24 cellular contexts compared by ENCODE assay signal in genomic region chr2:134183679-134184078, GRCh38.
DNase-seq lines count a peak whose midpoint lies in the region; ATAC-seq and TF ChIP-seq lines count a peak whose summit lies in the region.
"Had no signal": no experiment of that assay in that cellular context is flagged by ENCODE, and none has a peak within 500 bp of the region (broad histone marks: within the 10 kb centered on the region; RNA-seq: fewer than 3 reads in every experiment).

No MANE protein-coding gene starts in this region.

- peak overlapping the region; percentile 67 for H3K9ac ChIP-seq in MM.1S (ENCODE audit: low read length)

- no peak for ATAC-seq in CD4-positive, alpha-beta T cell (ENCODE audit: poor library complexity)
- no peak for ATAC-seq in HG02938 (IDR thresholded peaks at IDR 0.05; ENCODE audit: unreplicated experiment)
- ATAC-seq in GM18858 (IDR thresholded peaks at IDR 0.05; ENCODE audit: unreplicated experiment): no peak
- ATAC-seq: Right ventricle myocardium inferior had no signal

- no peaks in the 10 kb centered on the region for H3K27me3 Mint-ChIP-seq in CD4-positive, alpha-beta T cell
- H3K27me3 Mint-ChIP-seq: activated naive CD8-positive, alpha-beta T cell treated with anti-CD3 and anti-CD28 coated beads for 36 hours; type B pancreatic cell had no signal

- peaks cover 90% of the 10 kb centered on the region for H3K79me2 ChIP-seq in MM.1S (ENCODE audit: low read length)

- no peaks in the 10 kb centered on the region for H3K9me3 Mint-ChIP-seq in CD4-positive, alpha-beta T cell
- H3K9me3 Mint-ChIP-seq: activated naive CD8-positive, alpha-beta T cell treated with anti-CD3 and anti-CD28 coated beads for 36 hours; activated T-helper 2 cell treated with anti-CD3 and anti-CD28 coated beads, Interferon-gamma antibody, Interleukin-2, Interleukin-4, amounts not matched to agents 10 μg/mL and 5 μg/mL and 100 μg/mL, durations not matched to agents 14 hours and 24 hours and 36 hours had no signal

- H2AFZ ChIP-seq in MM.1S (ENCODE audit: low read length): no peak overlapping the region

- DNase-seq in CD4-positive, alpha-beta T cell: no peak
- DNase-seq in MM.1S (peak; percentile 85), dorsolateral prefrontal cortex (peak in 9 of 10 donors; percentile 44 to 86 (median 74)), posterior cingulate gyrus (peak in 9 of 10 donors; percentile 21 to 95 (median 72)), right atrium auricular region (ENCODE audit: low spot score) (no peak)
- DNase-seq: activated CD4-positive, alpha-beta T cell treated with anti-CD3 and anti-CD28 coated beads, Interleukin-2, amount 50 U/mL, for 1 hour; activated naive CD8-positive, alpha-beta T cell treated with anti-CD3 and anti-CD28 coated beads for 36 hours; dermis blood vessel endothelial cell; GOT3; IMR-90; left ventricle myocardium inferior; mesendoderm; NCI-H1092; NCI-H187; NCI-H2171; NCI-H510A; OCI-M1; WERI-Rb-1 had no signal

- H3K4me1 ChIP-seq in MM.1S (ENCODE audit: low read length) (peaks cover 75% of the 10 kb centered on the region), right atrium auricular region (peaks cover 0 to 59% of the 10 kb centered on the region in 2 donors)

- no peaks in the 10 kb centered on the region for H3K27me3 ChIP-seq in CD4-positive, alpha-beta T cell (ENCODE audit: control insufficient read depth, insufficient read depth, low read length)
- no peaks in the 10 kb centered on the region for H3K27me3 ChIP-seq in MM.1S (replicated peaks; ENCODE audit: insufficient read depth, low read length)
- no peaks in the 10 kb centered on the region for H3K27me3 ChIP-seq in dorsolateral prefrontal cortex
- no peaks in the 10 kb centered on the region for H3K27me3 ChIP-seq in right atrium auricular region

- peaks cover 7% of the 10 kb centered on the region for H3K36me3 Mint-ChIP-seq in CD4-positive, alpha-beta T cell (ENCODE audit: low read depth)

- H3F3A ChIP-seq in MM.1S (ENCODE audit: insufficient read depth, low read length): peaks cover 44% of the 10 kb centered on the region

- no peak overlapping the region for H3K27ac ChIP-seq in CD4-positive, alpha-beta T cell (ENCODE audit: low read depth, low read length)
- H3K27ac ChIP-seq in MM.1S (ENCODE audit: low read length) (peak overlapping the region; percentile 99), dorsolateral prefrontal cortex (peak overlapping the region in 7 of 59 donors; percentile 13 to 54 (median 23)), right atrium auricular region (no peak overlapping the region)
- H3K27ac ChIP-seq: left ventricle myocardium inferior, skin epidermis, WERI-Rb-1 had no signal

- peak overlapping the region; percentile 87 for H3K4me2 ChIP-seq in MM.1S (ENCODE audit: low read depth, low read length)

- no peaks in the 10 kb centered on the region for H3K9me2 ChIP-seq in MM.1S (replicated peaks; ENCODE audit: insufficient read depth, low read length)

- H3K9me3 ChIP-seq in CD4-positive, alpha-beta T cell (ENCODE audit: control insufficient read depth, low read length): no peaks in the 10 kb centered on the region
- no peaks in the 10 kb centered on the region for H3K9me3 ChIP-seq in MM.1S (replicated peaks; ENCODE audit: insufficient read depth, low read length)
- H3K9me3 ChIP-seq in right atrium auricular region: no peaks in the 10 kb centered on the region
- H3K9me3 ChIP-seq: left ventricle myocardium inferior had no signal

- intact Hi-C loops in CD4-positive, alpha-beta T cell (cut with DNase I, micrococcal nuclease): loop anchor here in 1 of 2 experiments (5.0 kb wide), 1 partner anchor 34 kb away; no protein-coding TSS in a partner anchor
- intact Hi-C loops in dorsolateral prefrontal cortex (cut with DNase I) (no loop called here), posterior cingulate gyrus (cut with DNase I) (no loop called here)

- H3K36me3 ChIP-seq in MM.1S (replicated peaks; ENCODE audit: insufficient read depth, low read length) (0 out of 2 replicates have a peak, but pooled peaks cover 4% of the 10 kb centered on the region), right atrium auricular region (no peaks in the 10 kb centered on the region)
- H3K36me3 ChIP-seq: WERI-Rb-1 had no signal

- peak overlapping the region; percentile 80 for H3K27ac Mint-ChIP-seq in CD4-positive, alpha-beta T cell
- H3K27ac Mint-ChIP-seq: activated naive CD8-positive, alpha-beta T cell treated with anti-CD3 and anti-CD28 coated beads for 36 hours; activated T-helper 2 cell treated with anti-CD3 and anti-CD28 coated beads, Interferon-gamma antibody, Interleukin-2, Interleukin-4, amounts not matched to agents 10 μg/mL and 5 μg/mL and 100 μg/mL, durations not matched to agents 14 hours and 24 hours and 36 hours; type B pancreatic cell had no signal

- H3K4me3 ChIP-seq in MM.1S (ENCODE audit: low read length): peak overlapping the region; percentile 22
- H3K4me3 ChIP-seq in dorsolateral prefrontal cortex: no peak overlapping the region
- H3K4me3 ChIP-seq in right atrium auricular region: no peak overlapping the region
- H3K4me3 ChIP-seq: left ventricle myocardium inferior, skin epidermis had no signal

- peaks cover 98% of the 10 kb centered on the region for H3K4me1 Mint-ChIP-seq in CD4-positive, alpha-beta T cell (ENCODE audit: low read depth)

- H3K4me3 Mint-ChIP-seq in CD4-positive, alpha-beta T cell: peak overlapping the region; percentile 62
- H3K4me3 Mint-ChIP-seq: activated naive CD8-positive, alpha-beta T cell treated with anti-CD3 and anti-CD28 coated beads for 36 hours; type B pancreatic cell had no signal

- CTCF ChIA-PET in CD4-positive, alpha-beta T cell (lab: Charles Lee): interaction anchor here (1.1 kb wide), 1 partner anchor 13 kb away, joined by 3 read pairs; no protein-coding TSS in a partner anchor

- POLR2A ChIA-PET in CD4-positive, alpha-beta T cell (lab: Charles Lee): interaction anchor here (1.0 to 1.9 kb wide), 3 partner anchors 10 to 22 kb away, joined by 3 to 6 read pairs (median 4); no protein-coding TSS in a partner anchor

- TF ChIP-seq CTCF in CD4-positive, alpha-beta T cell (IDR thresholded peaks at IDR 0.05): no peak
- TF ChIP-seq CTCF in MM.1S (IDR thresholded peaks at IDR 0.05; ENCODE audit: low read length) (no peak), dorsolateral prefrontal cortex (IDR thresholded peaks at IDR 0.05 in 54 of 56, conservative IDR thresholded peaks at IDR 0.05 in 2 of 56; ENCODE audit: low read depth in 1 of 56, partially characterized antibody in 56 of 56) (no peak), right atrium auricular region (IDR thresholded peaks at IDR 0.05) (no peak)

- H4K20me1 ChIP-seq in MM.1S (ENCODE audit: insufficient read depth, low read length): no peaks in the 10 kb centered on the region

Comparison
In these comparisons a context has a peak if more than half of its experiments do, and no peak if none do; other contexts are left out.
1. DNase-seq: peak in MM.1S (single experiment), dorsolateral prefrontal cortex (9 of 10) and posterior cingulate gyrus (9 of 10); none in CD4-positive, alpha-beta T cell (0 of 10) and right atrium auricular region (single experiment).